25 cellular contexts compared by ENCODE assay signal in the genomic region with DNA sequence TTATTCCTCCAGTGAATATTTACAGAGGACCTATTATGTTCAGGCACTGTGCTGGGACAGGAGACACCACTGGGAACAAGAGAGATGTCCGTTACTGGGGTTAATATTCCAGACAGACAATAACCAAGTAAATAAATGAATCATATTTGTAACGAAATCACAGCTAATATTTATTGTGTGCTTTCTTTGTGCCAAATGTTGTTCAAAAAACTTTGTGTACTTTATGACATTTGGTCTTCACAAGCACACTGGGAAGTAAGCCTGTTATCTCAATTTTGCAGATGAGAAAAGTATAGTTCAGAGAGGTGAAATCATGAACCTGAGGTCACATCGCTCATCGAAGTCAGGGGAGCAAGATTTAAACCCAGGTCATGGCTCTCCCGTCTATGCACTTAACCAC.
"Had no signal": no experiment of that assay in that cellular context is flagged by ENCODE, and none has a peak within 500 bp of the region (broad histone marks: within the 10 kb centered on the region; RNA-seq: fewer than 3 reads in every experiment).

No MANE protein-coding gene starts in this region.

- H3K9me3 Mint-ChIP-seq: activated CD4-positive, alpha-beta memory T cell treated with anti-CD3 and anti-CD28 coated beads, Interleukin-2, amount 10 ng/mL, durations not matched to agents 7 days and 5 days; activated naive CD4-positive, alpha-beta T cell treated with anti-CD3 and anti-CD28 coated beads for 36 hours; activated T-helper 17 cell treated with anti-CD3 and anti-CD28 coated beads, Interleukin-2, amount 50 U/mL, for 72 hours; central memory CD8-positive, alpha-beta T cell; T-helper 1 cell treated with Interleukin-12 subunit alpha and Interleukin-12 subunit beta and Interleukin-4 antibody, amounts not matched to agents 30 μg/mL and 1 μg/mL, for 36 hours had no signal

- FAIRE-seq: astrocyte, RCC 7860 had no signal

- H3K4me1 Mint-ChIP-seq: activated CD4-positive, alpha-beta T cell treated with anti-CD3 and anti-CD28 coated beads for 36 hours; brain had no signal

- H3K27ac Mint-ChIP-seq: activated CD4-positive, alpha-beta memory T cell treated with anti-CD3 and anti-CD28 coated beads, Interleukin-2, amount 10 ng/mL, durations not matched to agents 7 days and 5 days; activated CD4-positive, alpha-beta T cell treated with anti-CD3 and anti-CD28 coated beads for 36 hours; activated naive CD4-positive, alpha-beta T cell treated with anti-CD3 and anti-CD28 coated beads for 36 hours; activated naive CD8-positive, alpha-beta T cell; activated T-helper 17 cell treated with anti-CD3 and anti-CD28 coated beads, Interleukin-2, amount 50 U/mL, for 72 hours; brain; T-helper 1 cell treated with Interleukin-12 subunit alpha and Interleukin-12 subunit beta and Interleukin-4 antibody, amounts not matched to agents 30 μg/mL and 1 μg/mL, for 36 hours had no signal

- H3K36me3 Mint-ChIP-seq: activated naive CD8-positive, alpha-beta T cell; brain had no signal

- H3K4me3 Mint-ChIP-seq: activated CD4-positive, alpha-beta memory T cell treated with anti-CD3 and anti-CD28 coated beads, Interleukin-2, amount 10 ng/mL, durations not matched to agents 7 days and 5 days; activated CD4-positive, alpha-beta T cell treated with anti-CD3 and anti-CD28 coated beads for 36 hours; activated naive CD4-positive, alpha-beta T cell treated with anti-CD3 and anti-CD28 coated beads for 36 hours; activated naive CD8-positive, alpha-beta T cell; activated T-helper 17 cell treated with anti-CD3 and anti-CD28 coated beads, Interleukin-2, amount 50 U/mL, for 72 hours; brain; central memory CD8-positive, alpha-beta T cell; T-helper 1 cell treated with Interleukin-12 subunit alpha and Interleukin-12 subunit beta and Interleukin-4 antibody, amounts not matched to agents 30 μg/mL and 1 μg/mL, for 36 hours had no signal

- ATAC-seq: activated CD4-positive, alpha-beta T cell treated with anti-CD3 and anti-CD28 coated beads for 36 hours; activated T-helper 17 cell treated with anti-CD3 and anti-CD28 coated beads, Interleukin-2, amount 50 U/mL, for 72 hours had no signal

- DNase-seq: activated CD4-positive, alpha-beta memory T cell treated with anti-CD3 and anti-CD28 coated beads, Interleukin-2, amount 10 ng/mL, durations not matched to agents 7 days and 5 days; activated CD4-positive, alpha-beta T cell treated with anti-CD3 and anti-CD28 coated beads for 36 hours; activated CD4-positive, alpha-beta T cell treated with anti-CD3 and anti-CD28 coated beads, Interleukin-2, amount 50 U/mL, for 1 hour; activated CD4-positive, CD25-positive, alpha-beta regulatory T cell; activated gamma-delta T cell; activated naive CD4-positive, alpha-beta T cell treated with anti-CD3 and anti-CD28 coated beads for 36 hours; activated T-cell treated with anti-CD3 and anti-CD28 coated beads for 4 hours; activated T-cell treated with anti-CD3 and anti-CD28 coated beads, Interleukin-2, amount 50 U/mL, for 48 hours; amygdala; Kasumi-1; NCI-H1092; NCI-H1417; NCI-H1930; NCI-H2171; NCI-H226; NCI-H526; OCI-M1; SHP77 treated with DMSO at 0.1 percent for 48 hours had no signal

- H3K27me3 Mint-ChIP-seq: activated CD4-positive, alpha-beta T cell treated with anti-CD3 and anti-CD28 coated beads for 36 hours; activated naive CD8-positive, alpha-beta T cell; activated T-helper 17 cell treated with anti-CD3 and anti-CD28 coated beads, Interleukin-2, amount 50 U/mL, for 72 hours; central memory CD8-positive, alpha-beta T cell had no signal
